1 cellular context compared by ENCODE assay signal in the genomic region with DNA sequence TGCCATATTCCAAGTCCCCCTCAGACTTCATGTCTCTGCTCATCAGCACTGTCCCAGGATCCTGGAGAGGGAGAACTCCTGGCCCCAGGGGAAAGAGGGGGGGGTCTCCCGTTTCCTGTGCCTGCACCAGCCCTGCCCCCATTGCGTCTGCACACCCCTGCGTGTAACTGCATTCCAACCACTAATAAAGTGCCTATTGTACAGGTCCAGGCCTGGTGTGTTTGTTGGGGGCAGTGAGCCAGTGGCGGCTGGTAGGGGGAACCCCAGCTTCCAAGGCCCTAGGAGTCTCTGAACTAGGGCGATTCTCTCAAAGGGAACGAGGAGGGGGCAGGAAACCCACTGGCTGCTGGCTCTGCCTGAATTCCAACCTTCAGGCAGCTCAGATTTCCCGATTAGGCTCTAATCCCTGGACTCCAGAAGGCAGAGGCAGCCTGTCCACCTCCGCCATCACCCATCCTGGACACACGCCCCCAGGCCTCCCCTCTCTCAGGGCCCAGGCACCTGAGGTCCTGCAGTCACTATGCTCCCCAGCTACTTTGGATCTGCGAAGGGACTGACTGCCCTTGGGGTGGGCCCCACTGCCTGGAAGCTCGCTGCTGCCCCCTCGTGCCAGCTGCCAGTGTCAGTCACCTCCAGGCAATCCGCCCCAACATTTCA.
TF ChIP-seq lines count a peak whose summit lies in the region.

No MANE protein-coding gene starts in this region.

TF ChIP-seq in SK-N-SH, 30 proteins besides CTCF, POLR2A, EP300 and RAD21 (continued from another document):
- TF ChIP-seq, protein P1, sequence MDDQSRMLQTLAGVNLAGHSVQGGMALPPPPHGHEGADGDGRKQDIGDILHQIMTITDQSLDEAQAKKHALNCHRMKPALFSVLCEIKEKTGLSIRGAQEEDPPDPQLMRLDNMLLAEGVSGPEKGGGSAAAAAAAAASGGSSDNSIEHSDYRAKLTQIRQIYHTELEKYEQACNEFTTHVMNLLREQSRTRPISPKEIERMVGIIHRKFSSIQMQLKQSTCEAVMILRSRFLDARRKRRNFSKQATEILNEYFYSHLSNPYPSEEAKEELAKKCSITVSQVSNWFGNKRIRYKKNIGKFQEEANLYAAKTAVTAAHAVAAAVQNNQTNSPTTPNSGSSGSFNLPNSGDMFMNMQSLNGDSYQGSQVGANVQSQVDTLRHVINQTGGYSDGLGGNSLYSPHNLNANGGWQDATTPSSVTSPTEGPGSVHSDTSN (IDR thresholded peaks at IDR 0.05) = peak; percentile 44
